In the genomic region with DNA sequence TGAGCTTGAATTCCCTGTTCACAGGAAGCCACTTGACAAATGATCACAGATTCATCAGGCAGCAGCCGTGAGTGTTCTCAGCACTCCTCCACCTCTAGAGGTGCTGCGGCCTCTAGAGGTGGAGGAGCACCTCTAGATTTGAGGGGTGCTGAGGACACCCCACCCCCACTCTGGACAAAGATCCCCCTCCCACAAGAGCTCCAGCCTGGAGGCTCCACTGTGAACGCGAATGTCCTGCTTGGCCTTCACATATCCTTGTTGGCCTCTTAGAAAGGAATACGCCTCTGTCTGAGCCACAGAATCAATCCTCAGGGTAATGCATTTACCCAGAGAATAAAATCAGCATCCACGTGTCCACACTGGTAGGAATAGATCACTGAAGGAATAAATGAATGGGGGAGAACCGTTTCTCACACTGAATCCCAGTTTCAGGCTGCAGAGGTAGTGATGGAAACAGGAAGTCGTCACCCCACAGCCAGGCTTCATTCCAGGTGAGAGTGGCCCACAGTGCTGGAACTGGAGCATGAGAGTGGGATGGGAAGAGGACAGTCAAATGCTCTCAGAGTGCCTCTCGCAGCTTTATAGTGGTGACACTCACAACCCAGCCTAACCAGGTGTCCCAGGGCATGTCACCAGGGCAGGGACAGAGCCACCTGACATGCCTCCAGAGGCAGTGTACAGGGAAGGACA, we compare ENCODE assay signal across 21 cellular contexts. TPM values are rescaled to one million over a fixed set of nuclear protein-coding genes. Genes with fewer than 3 reads are reported as not detected.
DNase-seq lines count a peak whose midpoint lies in the region; ATAC-seq and TF ChIP-seq lines count a peak whose summit lies in the region.
"Had no signal": no experiment of that assay in that cellular context is flagged by ENCODE, and none has a peak within 500 bp of the region (broad histone marks: within the 10 kb centered on the region; RNA-seq: fewer than 3 reads in every experiment).

No MANE protein-coding gene starts in this region.

- no peak overlapping the region for H4K8ac ChIP-seq in mesendoderm (ENCODE audit: low read depth, low read length)

- no peak overlapping the region for H2BK15ac ChIP-seq in mesendoderm (replicated peaks; ENCODE audit: low read depth)

- H3K4me1 ChIP-seq in SJCRH30, result peaks cover 9% of the 10 kb centered on the region
- peaks cover 0 to 5% (median 0%) of the 10 kb centered on the region in 4 donors for H3K4me1 ChIP-seq in esophagus muscularis mucosa
- no peaks in the 10 kb centered on the region for H3K4me1 ChIP-seq in stomach
- H3K4me1 ChIP-seq in mesendoderm (ENCODE audit: control insufficient read depth, low read depth, low read length), result no peaks in the 10 kb centered on the region
- H3K4me1 ChIP-seq: gastroesophageal sphincter, thyroid gland had no signal

- H3K27me3 ChIP-seq in SJCRH30 (no peaks in the 10 kb centered on the region), esophagus muscularis mucosa (no peaks in the 10 kb centered on the region), stomach (no peaks in the 10 kb centered on the region), mesendoderm (ENCODE audit: insufficient read depth, low read length, poor library complexity) (no peaks in the 10 kb centered on the region)
- H3K27me3 ChIP-seq: gastroesophageal sphincter, thyroid gland had no signal

- no peak overlapping the region for H3K56ac ChIP-seq in mesendoderm (ENCODE audit: low read length)

- H4K5ac ChIP-seq in mesendoderm (ENCODE audit: low read length), result no peak overlapping the region

- intact Hi-C loops in Right ventricle myocardium superior (cut with DNase I) (no loop called here), left ventricle myocardium superior (cut with micrococcal nuclease) (no loop called here), esophagus muscularis mucosa (cut with DNase I) (no loop called here), stomach (cut with DNase I; ENCODE audit: low total_unique reads) (no loop called here)

- H3K4me2 ChIP-seq in mesendoderm (ENCODE audit: low read length), result no peak overlapping the region

- H3K23ac ChIP-seq in mesendoderm (ENCODE audit: low read length), result no peak overlapping the region

- H3K4me3 ChIP-seq in SJCRH30 (peak overlapping the region; percentile 53), esophagus muscularis mucosa (no peak overlapping the region), stomach (no peak overlapping the region), mesendoderm (ENCODE audit: low read length) (no peak overlapping the region)
- H3K4me3 ChIP-seq: gastroesophageal sphincter, thyroid gland had no signal

- H3K9me3 ChIP-seq in SJCRH30 (replicated peaks) (no peaks in the 10 kb centered on the region), esophagus muscularis mucosa (no peaks in the 10 kb centered on the region), stomach (no peaks in the 10 kb centered on the region)
- H3K9me3 ChIP-seq: gastroesophageal sphincter, thyroid gland had no signal

- TF ChIP-seq CTCF in esophagus muscularis mucosa (IDR thresholded peaks at IDR 0.05) (no peak), stomach (IDR thresholded peaks at IDR 0.05) (no peak)

- peak overlapping the region; percentile 67 for H3K27ac ChIP-seq in SJCRH30
- H3K27ac ChIP-seq in esophagus muscularis mucosa (replicated peaks in 1 of 4), result no peak overlapping the region
- H3K27ac ChIP-seq in stomach, result no peak overlapping the region
- H3K27ac ChIP-seq in mesendoderm (ENCODE audit: low read depth, low read length), result no peak overlapping the region
- H3K27ac ChIP-seq: gastroesophageal sphincter, RWPE1, thyroid gland, VCaP had no signal

- 73% methylated on average over 5 of the region's 9 CpGs for WGBS in esophagus muscularis mucosa
- WGBS in stomach, 5 donors, result 79 to 91% (median 87%) methylated on average over 9 of the region's 9 CpGs
- WGBS in mesendoderm (ENCODE audit: extremely low coverage, insufficient coverage, low lambda C conversion rate), result no CpG with 5 or more reads among the region's 9 CpGs

- TF ChIP-seq POLR2A in esophagus muscularis mucosa (IDR thresholded peaks at IDR 0.05; ENCODE audit: low read depth) (no peak), stomach (IDR thresholded peaks at IDR 0.05) (no peak)

- peak; percentile 7 for DNase-seq in Right ventricle myocardium superior
- DNase-seq in left ventricle myocardium superior, result no peak
- DNase-seq in SJCRH30, result no peak
- peak; percentile 90 for DNase-seq in esophagus muscularis mucosa (ENCODE audit: extremely low spot score)
- DNase-seq in stomach, result peak; percentile 19
- no peak for DNase-seq in mesendoderm
- DNase-seq: activated T-cell treated with anti-CD3 and anti-CD28 coated beads, Interleukin-2, amount 50 U/mL, for 4 hours; anterior cingulate cortex; cortex of kidney; HCEC 1CT; NCI-H1048; NCI-H187 treated with DMSO at 0.1 percent for 48 hours; NCI-H226; stimulated activated CD4-positive, alpha-beta T cell treated with anti-CD3 and anti-CD28 coated beads, Interleukin-4, amount 100 ng/mL, for 1 hour; stimulated activated naive CD4-positive, alpha-beta T cell treated with Interleukin-2 at 50 U/mL for 16 hours; thyroid gland had no signal

- no peak overlapping the region for H2BK5ac ChIP-seq in mesendoderm (ENCODE audit: low read length)

- H2BK120ac ChIP-seq in mesendoderm (ENCODE audit: low read depth, low read length), result no peak overlapping the region

- no peak overlapping the region for H3K18ac ChIP-seq in mesendoderm (ENCODE audit: low read length)

- H2AK5ac ChIP-seq in mesendoderm (ENCODE audit: low read length), result no peak overlapping the region

- H3K4ac ChIP-seq in mesendoderm (ENCODE audit: low read depth, low read length), result no peak overlapping the region

- no peaks in the 10 kb centered on the region for H3K79me2 ChIP-seq in mesendoderm (ENCODE audit: control insufficient read depth, insufficient read depth, low read length)

- H3K79me1 ChIP-seq in mesendoderm (ENCODE audit: low read length), result no peaks in the 10 kb centered on the region

- ATAC-seq in Right ventricle myocardium superior (ENCODE audit: poor library complexity) (no peak), left ventricle myocardium superior (no peak), HG03520 (IDR thresholded peaks at IDR 0.05; ENCODE audit: unreplicated experiment) (no peak), GM21786 (IDR thresholded peaks at IDR 0.05; ENCODE audit: unreplicated experiment) (no peak)
- ATAC-seq: activated T-cell treated with anti-CD3 and anti-CD28 coated beads, Interleukin-2, amount 50 U/mL, for 4 hours; gastroesophageal sphincter had no signal

- no peak for TF ChIP-seq EP300 in esophagus muscularis mucosa (IDR thresholded peaks at IDR 0.05)
- no peak for TF ChIP-seq EP300 in stomach (IDR thresholded peaks at IDR 0.05)

- H3K9ac ChIP-seq in mesendoderm (ENCODE audit: low read length), result no peak overlapping the region

- H3K36me3 ChIP-seq in SJCRH30 (no peaks in the 10 kb centered on the region), esophagus muscularis mucosa (peaks cover 16 to 84% (median 43%) of the 10 kb centered on the region in 4 donors), stomach (peaks cover 4 to 78% (median 60%) of the 10 kb centered on the region in 4 donors), mesendoderm (ENCODE audit: control insufficient read depth, insufficient read depth, low read length) (no peaks in the 10 kb centered on the region)

RNA-seq across cellular contexts. Expression of gene NPEPL1, which starts 16.6 kb away (rescaled TPM):
- total RNA-seq in Right ventricle myocardium superior, result 24.4 TPM
- total RNA-seq in left ventricle myocardium superior, result 26.4 TPM
- 3.9 and 6.3 TPM in 2 replicates for total RNA-seq in SJCRH30 (2014; rRNA removed; shearing (Covaris generic))
- total RNA-seq in esophagus muscularis mucosa, result 10 to 100 TPM; 29.0 to 59.0 (median 50.5) TPM
- total RNA-seq in stomach, result 100 to 1,000 TPM in 2 of 5 donors, 10 to 100 TPM in 3; 29.7 to 134 (median 60.7) TPM
- polyA plus RNA-seq in stomach, result 10 to 100 TPM; 15.3 to 36.2 (median 27.8) TPM
- polyA plus RNA-seq in mesendoderm (2013, experiment 1 of 2), result 10.3 TPM
- 10.5 TPM for polyA plus RNA-seq in mesendoderm (2013, experiment 2 of 2)

RNA-seq across cellular contexts. Expression of gene STX16, which starts 58.1 kb away (rescaled TPM):
- total RNA-seq in Right ventricle myocardium superior (21.8 TPM), left ventricle myocardium superior (24.8 TPM), esophagus muscularis mucosa (10 to 100 TPM; 36.6 to 57.7 (median 43.5) TPM), stomach (100 to 1,000 TPM in 2 of 5 donors, 10 to 100 TPM in 3; 30.4 to 179 (median 79.0) TPM)
- total RNA-seq in SJCRH30 (2014; rRNA removed; shearing (Covaris generic)), result 28.4 and 38.0 TPM in 2 replicates
- polyA plus RNA-seq in stomach, result 10 to 100 TPM; 12.8 to 38.0 (median 14.8) TPM
- polyA plus RNA-seq in mesendoderm (2013, experiment 1 of 2), result 23.7 TPM
- polyA plus RNA-seq in mesendoderm (2013, experiment 2 of 2), result 24.1 TPM

Comparison
In these comparisons a context has a peak if more than half of its experiments do, and no peak if none do; other contexts are left out.
1. DNase-seq: peak in Right ventricle myocardium superior (single experiment), esophagus muscularis mucosa (single experiment) and stomach (single experiment); none in left ventricle myocardium superior (single experiment), SJCRH30 (0 of 2) and mesendoderm (single experiment).